Comparison of ENCODE assay signal across 16 cellular contexts in the genomic region with DNA sequence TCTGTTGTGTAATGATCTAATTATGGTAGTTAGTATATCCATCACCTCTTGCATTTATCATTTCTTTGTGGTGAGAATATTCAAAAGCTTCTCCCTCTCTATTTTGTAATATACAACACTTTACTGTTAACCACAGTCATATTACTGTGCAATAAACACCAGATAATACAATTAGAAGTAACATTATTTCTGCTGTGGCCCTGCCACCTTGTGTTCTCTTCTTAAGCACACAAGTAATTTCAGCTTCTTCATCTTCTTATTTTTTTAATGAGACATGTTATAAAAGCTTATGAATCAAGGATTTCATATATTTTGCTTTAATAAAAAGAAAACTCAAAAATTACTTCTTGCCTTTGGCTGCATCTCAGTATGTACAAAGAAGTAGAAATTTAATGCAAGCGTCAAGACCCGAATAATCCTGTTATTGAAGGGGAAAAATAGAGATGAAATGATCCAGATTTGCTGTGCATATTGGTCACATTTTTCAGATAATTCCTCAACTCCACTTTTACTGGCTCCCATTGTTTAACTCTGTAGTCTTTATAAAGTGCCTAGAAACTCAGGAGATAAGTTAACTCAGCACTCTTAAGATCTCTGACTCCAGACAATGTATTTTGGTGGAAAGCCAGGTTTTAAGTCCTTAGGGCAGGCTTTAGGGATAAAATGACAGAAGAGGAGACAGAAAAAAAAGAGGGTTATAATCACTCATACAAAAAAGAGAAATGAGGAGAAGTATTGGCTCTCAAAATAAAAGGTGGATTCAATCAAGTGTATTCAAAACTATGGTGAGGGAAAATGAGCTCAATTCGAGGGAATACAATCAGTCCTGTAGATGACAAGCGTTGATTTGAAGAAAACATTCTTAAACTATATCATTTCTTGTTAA.
DNase-seq lines count a peak whose midpoint lies in the region; ATAC-seq and TF ChIP-seq lines count a peak whose summit lies in the region.
"Had no signal": no experiment of that assay in that cellular context is flagged by ENCODE, and none has a peak within 500 bp of the region (broad histone marks: within the 10 kb centered on the region; RNA-seq: fewer than 3 reads in every experiment).

No MANE protein-coding gene starts in this region.

- H2AFZ ChIP-seq in OCI-LY3 (ENCODE audit: low read depth, low read length) (no peak overlapping the region), neural progenitor cell (replicated peaks) (peak overlapping the region; percentile 61)

- H3K9me3 ChIP-seq in OCI-LY3 (ENCODE audit: insufficient read depth, low read length): no peaks in the 10 kb centered on the region
- no peaks in the 10 kb centered on the region for H3K9me3 ChIP-seq in neural progenitor cell (ENCODE audit: low read depth)
- no peaks in the 10 kb centered on the region for H3K9me3 ChIP-seq in gastroesophageal sphincter
- H3K9me3 ChIP-seq: heart left ventricle, thoracic aorta had no signal

- H3K36me3 Mint-ChIP-seq in chondrocyte (ENCODE audit: low read depth): no peaks in the 10 kb centered on the region
- no peaks in the 10 kb centered on the region for H3K36me3 Mint-ChIP-seq in neural progenitor cell
- H3K36me3 Mint-ChIP-seq in activated T-cell treated with anti-CD3 and anti-CD28 coated beads, Interleukin-2, amount 50 U/mL, for 24 hours (ENCODE audit: low read depth): no peaks in the 10 kb centered on the region

- H3K4me1 ChIP-seq in OCI-LY3 (ENCODE audit: low read length): no peaks in the 10 kb centered on the region
- peaks cover 5% of the 10 kb centered on the region for H3K4me1 ChIP-seq in neural progenitor cell
- no peaks in the 10 kb centered on the region for H3K4me1 ChIP-seq in gastroesophageal sphincter

- no peaks in the 10 kb centered on the region for H3K27me3 ChIP-seq in OCI-LY3 (ENCODE audit: low read depth, low read length)
- no peaks in the 10 kb centered on the region for H3K27me3 ChIP-seq in neural progenitor cell
- no peaks in the 10 kb centered on the region for H3K27me3 ChIP-seq in gastroesophageal sphincter
- H3K27me3 ChIP-seq: heart left ventricle had no signal

- H4K20me1 ChIP-seq in OCI-LY3 (ENCODE audit: insufficient read depth, low read length): no peaks in the 10 kb centered on the region
- no peaks in the 10 kb centered on the region for H4K20me1 ChIP-seq in neural progenitor cell (ENCODE audit: low read depth)

- H3K4me3 ChIP-seq in OCI-LY3 (ENCODE audit: low read length) (no peak overlapping the region), neural progenitor cell (no peak overlapping the region), gastroesophageal sphincter (no peak overlapping the region)
- H3K4me3 ChIP-seq: heart left ventricle, thoracic aorta had no signal

- ATAC-seq in gastroesophageal sphincter: no peak

- 76 to 88% methylated on average over 4 of the region's 4 CpGs for WGBS in gastroesophageal sphincter (ENCODE audit: low coverage in 1 of 2), 2 donors

- DNase-seq in EL: peak; percentile 9
- DNase-seq in chondrocyte (ENCODE audit: low spot score): no peak
- DNase-seq in neural progenitor cell (ENCODE audit: low spot score): no peak
- no peak for DNase-seq in stimulated activated CD4-positive, alpha-beta T cell treated with anti-CD3 and anti-CD28 coated beads, Interleukin-1b, Interleukin-23, amount 100 ng/mL, for 48 hours
- no peak for DNase-seq in activated T-cell treated with anti-CD3 and anti-CD28 coated beads, Interleukin-2, amount 50 U/mL, for 24 hours
- DNase-seq: activated CD4-positive, alpha-beta T cell treated with anti-CD3 and anti-CD28 coated beads, Interleukin-2, amount 50 U/mL, for 48 hours; amygdala; CD4-positive, alpha-beta T cell; effector CD8-positive, alpha-beta T cell; heart left ventricle; MM.1S; NCI-H2081; NCI-H774 had no signal

- H3K27ac Mint-ChIP-seq in chondrocyte (ENCODE audit: unreplicated experiment): no peak overlapping the region
- no peak overlapping the region for H3K27ac Mint-ChIP-seq in neural progenitor cell
- no peak overlapping the region for H3K27ac Mint-ChIP-seq in activated T-cell treated with anti-CD3 and anti-CD28 coated beads, Interleukin-2, amount 50 U/mL, for 24 hours
- H3K27ac Mint-ChIP-seq: CD4-positive, alpha-beta T cell had no signal

- H3K36me3 ChIP-seq in OCI-LY3 (replicated peaks; ENCODE audit: low read depth, low read length) (no peaks in the 10 kb centered on the region), neural progenitor cell (no peaks in the 10 kb centered on the region), gastroesophageal sphincter (no peaks in the 10 kb centered on the region)
- H3K36me3 ChIP-seq: heart left ventricle, thoracic aorta had no signal

- H3K4me2 ChIP-seq in OCI-LY3 (ENCODE audit: low read length) (no peak overlapping the region), neural progenitor cell (no peak overlapping the region)

- H3K4me1 Mint-ChIP-seq in chondrocyte (ENCODE audit: low read depth) (peaks cover 15% of the 10 kb centered on the region), neural progenitor cell (no peaks in the 10 kb centered on the region)
- H3K4me1 Mint-ChIP-seq in activated T-cell treated with anti-CD3 and anti-CD28 coated beads, Interleukin-2, amount 50 U/mL, for 24 hours (ENCODE audit: low read depth): no peaks in the 10 kb centered on the region

- TF ChIP-seq EP300 in gastroesophageal sphincter (IDR thresholded peaks at IDR 0.05): no peak

- H3K4me3 Mint-ChIP-seq in chondrocyte (ENCODE audit: unreplicated experiment) (no peak overlapping the region), neural progenitor cell (no peak overlapping the region)
- no peak overlapping the region for H3K4me3 Mint-ChIP-seq in activated T-cell treated with anti-CD3 and anti-CD28 coated beads, Interleukin-2, amount 50 U/mL, for 24 hours
- H3K4me3 Mint-ChIP-seq: CD4-positive, alpha-beta T cell had no signal

- H3K27me3 Mint-ChIP-seq in chondrocyte (ENCODE audit: low read depth) (no peaks in the 10 kb centered on the region), neural progenitor cell (ENCODE audit: insufficient read depth, low read depth) (no peaks in the 10 kb centered on the region)
- H3K27me3 Mint-ChIP-seq in activated T-cell treated with anti-CD3 and anti-CD28 coated beads, Interleukin-2, amount 50 U/mL, for 24 hours: no peaks in the 10 kb centered on the region
- H3K27me3 Mint-ChIP-seq: CD4-positive, alpha-beta T cell had no signal

- H3K9me3 Mint-ChIP-seq in chondrocyte (ENCODE audit: low read depth) (no peaks in the 10 kb centered on the region), neural progenitor cell (no peaks in the 10 kb centered on the region)
- peaks cover 2% of the 10 kb centered on the region for H3K9me3 Mint-ChIP-seq in activated T-cell treated with anti-CD3 and anti-CD28 coated beads, Interleukin-2, amount 50 U/mL, for 24 hours
- H3K9me3 Mint-ChIP-seq: CD4-positive, alpha-beta T cell had no signal

- H3K79me2 ChIP-seq in OCI-LY3 (ENCODE audit: low read length) (no peaks in the 10 kb centered on the region), neural progenitor cell (ENCODE audit: low read depth) (no peaks in the 10 kb centered on the region)

- TF ChIP-seq POLR2A in gastroesophageal sphincter (IDR thresholded peaks at IDR 0.05): no peak

- H3F3A ChIP-seq in neural progenitor cell (ENCODE audit: low read depth): no peaks in the 10 kb centered on the region

- no peak overlapping the region for H3K9ac ChIP-seq in OCI-LY3 (ENCODE audit: low read length)
- H3K9ac ChIP-seq in neural progenitor cell: no peak overlapping the region

- TF ChIP-seq CTCF in OCI-LY3 (IDR thresholded peaks at IDR 0.05; ENCODE audit: low read depth, low read length): peak; percentile 43
- TF ChIP-seq CTCF in chondrocyte (IDR thresholded peaks at IDR 0.05): peak; percentile 77
- no peak for TF ChIP-seq CTCF in neural progenitor cell (IDR thresholded peaks at IDR 0.05)
- TF ChIP-seq CTCF in gastroesophageal sphincter (IDR thresholded peaks at IDR 0.05): no peak

- H3K27ac ChIP-seq in OCI-LY3 (ENCODE audit: low read length) (no peak overlapping the region), neural progenitor cell (no peak overlapping the region), gastroesophageal sphincter (no peak overlapping the region)
- H3K27ac ChIP-seq: heart left ventricle, thoracic aorta had no signal

Comparison
In these comparisons a context has a peak if more than half of its experiments do, and no peak if none do; other contexts are left out.
1. CTCF ChIP-seq: peak in OCI-LY3 (single experiment) and chondrocyte (single experiment); none in neural progenitor cell (single experiment) and gastroesophageal sphincter (0 of 4).